18 cellular contexts compared by ENCODE assay signal in the genomic region with DNA sequence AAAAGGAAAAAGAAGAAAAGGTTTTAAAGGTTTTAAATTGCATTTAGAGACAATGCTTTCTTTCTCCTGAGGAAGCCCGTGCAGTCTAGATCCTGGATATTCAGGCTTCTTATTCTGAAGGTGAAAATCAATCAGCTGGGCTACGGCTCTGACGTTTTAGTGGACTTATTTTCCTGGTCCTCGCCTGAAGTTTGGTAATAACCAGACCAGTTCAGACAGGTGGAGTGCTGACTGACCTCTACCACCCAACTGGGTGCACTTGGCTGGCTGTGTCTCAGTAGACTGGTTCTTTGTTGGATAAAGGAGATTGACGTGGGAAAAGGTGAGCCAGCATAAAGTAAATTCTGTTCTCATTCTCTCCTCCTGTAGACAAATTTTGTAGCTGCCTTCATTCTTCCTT.
"Had no signal": no experiment of that assay in that cellular context is flagged by ENCODE, and none has a peak within 500 bp of the region (broad histone marks: within the 10 kb centered on the region; RNA-seq: fewer than 3 reads in every experiment).

No MANE protein-coding gene starts in this region.

- H3K4me3 ChIP-seq: heart left ventricle, left lung, ovary, right lobe of liver, skin epidermis, upper lobe of right lung had no signal

- H3K9me3 ChIP-seq: heart left ventricle, left lung, neutrophil, ovary, right lobe of liver, upper lobe of right lung had no signal

- H3K4me1 ChIP-seq: left lung, upper lobe of right lung had no signal

- H3K36me3 ChIP-seq: heart left ventricle, left lung, neutrophil, ovary, right lobe of liver, upper lobe of right lung had no signal

- H3K27me3 ChIP-seq: heart left ventricle, left lung, ovary, right lobe of liver, upper lobe of right lung had no signal

- H3K27ac ChIP-seq: epithelial cell of prostate, left lung, neutrophil, ovary, right lobe of liver, skin epidermis, upper lobe of right lung had no signal

- DNase-seq: activated CD4-positive, alpha-beta memory T cell treated with anti-CD3 and anti-CD28 coated beads for 36 hours; activated CD4-positive, alpha-beta T cell treated with anti-CD3 and anti-CD28 coated beads for 48 hours; activated naive CD4-positive, alpha-beta T cell treated with Interleukin-2 at 50 U/mL for 16 hours; activated naive CD8-positive, alpha-beta T cell treated with anti-CD3 and anti-CD28 coated beads for 36 hours; activated T-cell treated with anti-CD3 and anti-CD28 coated beads, Interleukin-2, amount 50 U/mL, for 48 hours; cortex of kidney; left lung; ovary; right lobe of liver; stimulated activated CD4-positive, alpha-beta T cell treated with anti-CD3 and anti-CD28 coated beads, Interleukin-2, amount 100 ng/mL, for 24 hours; T-helper 17 cell; upper lobe of right lung had no signal

- ATAC-seq: left lung; natural killer cell treated with Interleukin-12 subunit alpha and Interleukin-12 subunit beta and Interleukin-15 and Interleukin-18, amount 100 ng/mL, for 72 hours; right lobe of liver; stimulated activated effector memory CD8-positive, alpha-beta T cell treated with anti-CD3 and anti-CD28 coated beads, Interleukin-12 subunit alpha, Interleukin-12 subunit beta, amount 100 ng/mL, for 72 hours; T-helper 17 cell; upper lobe of right lung had no signal
